8 cellular contexts compared by ENCODE assay signal in the genomic region with DNA sequence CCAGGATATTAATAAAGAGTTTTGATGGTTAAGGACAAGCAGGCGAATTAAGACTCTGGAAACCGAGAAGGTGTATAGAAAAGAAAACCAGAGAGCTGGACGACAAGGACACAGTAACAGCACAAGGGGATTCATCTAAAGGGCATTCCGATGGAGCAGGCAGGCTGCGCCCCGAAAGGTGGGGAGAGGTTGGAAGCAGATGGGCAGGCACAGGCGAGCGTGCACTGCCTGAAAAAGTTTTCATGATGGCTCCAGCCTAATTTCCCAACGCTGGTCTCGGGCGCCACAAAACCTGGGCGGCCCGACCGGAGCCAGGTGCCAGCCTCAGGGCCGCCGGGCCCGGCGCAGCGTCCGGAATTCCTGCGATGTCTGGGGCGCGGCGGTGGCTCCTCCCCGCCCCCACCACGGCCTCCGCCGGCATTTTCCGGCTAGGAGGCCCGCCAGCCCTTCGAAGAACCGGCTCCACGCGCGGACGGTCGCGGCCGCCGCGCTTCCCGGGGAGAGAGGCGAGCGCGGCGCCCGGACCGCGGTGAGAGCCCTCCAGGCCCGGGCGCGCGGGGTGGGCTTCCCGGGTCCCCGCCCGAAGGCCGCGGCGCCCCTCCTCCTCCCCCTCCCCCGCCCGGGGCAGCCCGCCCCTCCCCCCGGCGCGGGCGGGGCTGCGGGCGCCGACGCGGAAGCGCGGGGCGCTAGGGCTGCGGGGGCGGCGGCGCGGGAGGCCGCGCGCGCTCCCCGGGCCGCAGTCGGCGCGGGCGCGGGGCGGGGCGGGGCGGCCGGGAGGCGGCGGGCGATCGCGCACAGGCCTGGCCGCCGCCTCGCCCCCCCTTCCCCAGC. TPM values are rescaled to one million over a fixed set of nuclear protein-coding genes. Genes with fewer than 3 reads are reported as not detected.
DNase-seq lines count a peak whose midpoint lies in the region; ATAC-seq and TF ChIP-seq lines count a peak whose summit lies in the region.

No MANE protein-coding gene starts in this region.

- DNase-seq in HFF-Myc (ENCODE audit: extremely low read depth, low read depth): no peak
- peak; percentile 18 for DNase-seq in MV-4-11 (lab: John Stamatoyannopoulos, UW)
- peak; percentile 73 for DNase-seq in activated B cell treated with CpG ODN at 0.5 μM for 24 hours
- DNase-seq in chondrocyte (ENCODE audit: low spot score): no peak
- peak; percentile 50 to 82 for DNase-seq in left colon
- peak in 3 of 4 experiments; percentile 33 to 49 (median 47) for DNase-seq in stimulated activated CD4-positive, alpha-beta T cell treated with anti-CD3 and anti-CD28 coated beads, Interleukin-1b, Interleukin-23, amount 100 ng/mL, for 24 hours (ENCODE audit: low read depth in 4 of 4, low spot score in 1 of 4)
- no peak for DNase-seq in GOT3 (lab: John Stamatoyannopoulos, UW)

- H3K36me3 Mint-ChIP-seq in activated B cell treated with CpG ODN at 0.5 μM for 24 hours (ENCODE audit: low read depth) (peaks cover 10% of the 10 kb centered on the region), chondrocyte (ENCODE audit: low read depth) (peaks cover 1% of the 10 kb centered on the region)

- POLR2A ChIA-PET in activated B cell treated with CpG ODN at 0.5 μM for 24 hours (lab: Charles Lee): interaction anchor here (0.6 to 2.9 kb wide), 28 partner anchors 8 to 1818 kb away, joined by 3 to 82 read pairs (median 4); a partner anchor contains a TSS

- ATAC-seq in GM18502 (IDR thresholded peaks at IDR 0.05; ENCODE audit: poor library complexity, unreplicated experiment): peak; percentile 39
- ATAC-seq in activated B cell treated with CpG ODN at 0.5 μM for 24 hours (ENCODE audit: low read depth): peak; percentile 49
- ATAC-seq in left colon: peak; percentile 55

- TF ChIP-seq CTCF in HFF-Myc (IDR thresholded peaks at IDR 0.05; ENCODE audit: low read depth, low read length, missing control alignments) (no peak), activated B cell treated with CpG ODN at 0.5 μM for 24 hours (IDR thresholded peaks at IDR 0.05) (no peak), chondrocyte (IDR thresholded peaks at IDR 0.05) (peak; percentile 22)

- no peaks in the 10 kb centered on the region for H3K27me3 Mint-ChIP-seq in activated B cell treated with CpG ODN at 0.5 μM for 24 hours
- H3K27me3 Mint-ChIP-seq in chondrocyte (ENCODE audit: low read depth): no peaks in the 10 kb centered on the region

- H3K27ac Mint-ChIP-seq in activated B cell treated with CpG ODN at 0.5 μM for 24 hours (peak overlapping the region; percentile 95), chondrocyte (ENCODE audit: unreplicated experiment) (peak overlapping the region; percentile 96)

- peak overlapping the region; percentile 99 for H3K4me3 Mint-ChIP-seq in activated B cell treated with CpG ODN at 0.5 μM for 24 hours
- peak overlapping the region; percentile 77 for H3K4me3 Mint-ChIP-seq in chondrocyte (ENCODE audit: unreplicated experiment)

- H3K9me3 Mint-ChIP-seq in activated B cell treated with CpG ODN at 0.5 μM for 24 hours: no peaks in the 10 kb centered on the region
- H3K9me3 Mint-ChIP-seq in chondrocyte (ENCODE audit: low read depth): no peaks in the 10 kb centered on the region

- H3K4me3 ChIP-seq in HFF-Myc (replicated peaks; ENCODE audit: low read depth, low read length): peak overlapping the region; percentile 68

- H3K4me1 Mint-ChIP-seq in activated B cell treated with CpG ODN at 0.5 μM for 24 hours (peaks cover 44% of the 10 kb centered on the region), chondrocyte (ENCODE audit: low read depth) (peaks cover 35% of the 10 kb centered on the region)

- intact Hi-C loops in activated B cell treated with CpG ODN at 0.5 μM for 24 hours (cut with micrococcal nuclease) (loop anchor here (1.0 to 10.0 kb wide), 9 partner anchors 69 to 1817 kb away; a partner anchor contains a TSS), left colon (cut with DNase I, micrococcal nuclease) (loop anchor here in 1 of 2 donors (10.0 kb wide), 1 partner anchor 199 kb away; no protein-coding TSS in a partner anchor)

- CTCF ChIA-PET in activated B cell treated with CpG ODN at 0.5 μM for 24 hours (lab: Charles Lee): interaction anchor here (0.9 kb wide), 1 partner anchor 9 kb away, joined by 4 read pairs; no protein-coding TSS in a partner anchor

RNA-seq across cellular contexts. Expression of a gene that starts 0.7 kb away (rescaled TPM):
- total RNA-seq in activated B cell treated with CpG ODN at 0.5 μM for 24 hours (93.4 and 99.9 TPM in 2 replicates), chondrocyte (48.6 to 51.2 TPM (median 50.3 TPM) in 3 replicates), left colon (10 to 100 TPM; 62.0 to 62.1 TPM)

Comparison
In these comparisons a context has a peak if more than half of its experiments do, and no peak if none do; other contexts are left out.
1. DNase-seq: peak in MV-4-11 (single experiment), activated B cell treated with CpG ODN at 0.5 μM for 24 hours (single experiment), left colon (2 of 2) and stimulated activated CD4-positive, alpha-beta T cell treated with anti-CD3 and anti-CD28 coated beads, Interleukin-1b, Interleukin-23, amount 100 ng/mL, for 24 hours (3 of 4); none in HFF-Myc (single experiment), chondrocyte (single experiment) and GOT3 (single experiment).
2. Peak in every context shown above with its lines, with median percentiles within 50 percentile points of each other: ATAC-seq.